ENCODE assay signal across 11 cellular contexts in genomic region chr22:23401111-23401909, GRCh38.
A peak's percentile ranks its signal among the peaks of the same experiment; 100 is the strongest.
DNase-seq lines count a peak whose midpoint lies in the region; ATAC-seq and TF ChIP-seq lines count a peak whose summit lies in the region.
"Had no signal": no experiment of that assay in that cellular context is flagged by ENCODE, and none has a peak within 500 bp of the region (broad histone marks: within the 10 kb centered on the region; RNA-seq: fewer than 3 reads in every experiment).

No MANE protein-coding gene starts in this region.

- H3K27me3 Mint-ChIP-seq in stimulated activated naive CD8-positive, alpha-beta T cell treated with anti-CD3 and anti-CD28 coated beads, Interleukin-15, amount 100 ng/mL, for 72 hours: no peaks in the 10 kb centered on the region
- H3K27me3 Mint-ChIP-seq in activated CD8-positive, alpha-beta memory T cell treated with anti-CD3 and anti-CD28 coated beads, Interleukin-2, amount 10 ng/mL, durations not matched to agents 7 days and 5 days: peaks cover 1% of the 10 kb centered on the region
- H3K27me3 Mint-ChIP-seq: stimulated activated naive CD8-positive, alpha-beta T cell treated with anti-CD3 and anti-CD28 coated beads, Interleukin-15, Interleukin-2, amounts not matched to agents 100 ng/mL and 50 ng/mL, for 24 hours had no signal

- H3K4me3 ChIP-seq in foreskin fibroblast (ENCODE audit: low read depth in 1 of 2, low read length in 2 of 2): no peak overlapping the region

- intact Hi-C loops in sciatic nerve (cut with DNase I): no loop called here

- DNase-seq in GM04504 (ENCODE audit: low read depth): peak; percentile 58
- peak; percentile 27 for DNase-seq in SW480 (ENCODE audit: low spot score)
- peak; percentile 32 to 81 for DNase-seq in foreskin fibroblast
- peak; percentile 54 for DNase-seq in sciatic nerve (ENCODE audit: low spot score)
- DNase-seq in stimulated activated naive CD8-positive, alpha-beta T cell treated with anti-CD3 and anti-CD28 coated beads, Interleukin-15, amount 100 ng/mL, for 72 hours: no peak
- no peak for DNase-seq in GM13976 (ENCODE audit: low spot score)
- no peak for DNase-seq in NCI-H345 treated with DMSO at 0.1 percent for 48 hours (lab: John Stamatoyannopoulos, UW; ENCODE audit: unreplicated experiment)
- DNase-seq in activated CD8-positive, alpha-beta memory T cell treated with anti-CD3 and anti-CD28 coated beads, Interleukin-2, amount 10 ng/mL, durations not matched to agents 7 days and 5 days: no peak
- DNase-seq: GDM1, NCI-H146 had no signal

- no peaks in the 10 kb centered on the region for H3K36me3 Mint-ChIP-seq in activated CD8-positive, alpha-beta memory T cell treated with anti-CD3 and anti-CD28 coated beads, Interleukin-2, amount 10 ng/mL, durations not matched to agents 7 days and 5 days

- in situ Hi-C loops in GM13976 (cut with MboI; ENCODE audit: low sequenced_read_pairs, unreplicated experiment): no loop called here

- ATAC-seq in sciatic nerve: no peak
- no peak for ATAC-seq in stimulated activated naive CD8-positive, alpha-beta T cell treated with anti-CD3 and anti-CD28 coated beads, Interleukin-15, amount 100 ng/mL, for 72 hours
- no peak for ATAC-seq in activated CD8-positive, alpha-beta memory T cell treated with anti-CD3 and anti-CD28 coated beads, Interleukin-2, amount 10 ng/mL, durations not matched to agents 7 days and 5 days

- H3K4me3 Mint-ChIP-seq in stimulated activated naive CD8-positive, alpha-beta T cell treated with anti-CD3 and anti-CD28 coated beads, Interleukin-15, amount 100 ng/mL, for 72 hours: no peak overlapping the region
- H3K4me3 Mint-ChIP-seq in activated CD8-positive, alpha-beta memory T cell treated with anti-CD3 and anti-CD28 coated beads, Interleukin-2, amount 10 ng/mL, durations not matched to agents 7 days and 5 days: no peak overlapping the region
- H3K4me3 Mint-ChIP-seq: stimulated activated naive CD8-positive, alpha-beta T cell treated with anti-CD3 and anti-CD28 coated beads, Interleukin-15, Interleukin-2, amounts not matched to agents 100 ng/mL and 50 ng/mL, for 24 hours had no signal

- no peaks in the 10 kb centered on the region for H3K9me3 Mint-ChIP-seq in stimulated activated naive CD8-positive, alpha-beta T cell treated with anti-CD3 and anti-CD28 coated beads, Interleukin-15, amount 100 ng/mL, for 72 hours
- no peaks in the 10 kb centered on the region for H3K9me3 Mint-ChIP-seq in activated CD8-positive, alpha-beta memory T cell treated with anti-CD3 and anti-CD28 coated beads, Interleukin-2, amount 10 ng/mL, durations not matched to agents 7 days and 5 days (ENCODE audit: low read depth)
- H3K9me3 Mint-ChIP-seq: stimulated activated naive CD8-positive, alpha-beta T cell treated with anti-CD3 and anti-CD28 coated beads, Interleukin-15, Interleukin-2, amounts not matched to agents 100 ng/mL and 50 ng/mL, for 24 hours had no signal

- CTCF ChIA-PET in activated CD8-positive, alpha-beta memory T cell treated with anti-CD3 and anti-CD28 coated beads, Interleukin-2, amount 10 ng/mL, durations not matched to agents 7 days and 5 days (lab: Charles Lee): no interaction called here

- no peaks in the 10 kb centered on the region for H3K4me1 Mint-ChIP-seq in stimulated activated naive CD8-positive, alpha-beta T cell treated with anti-CD3 and anti-CD28 coated beads, Interleukin-15, amount 100 ng/mL, for 72 hours
- H3K4me1 Mint-ChIP-seq in activated CD8-positive, alpha-beta memory T cell treated with anti-CD3 and anti-CD28 coated beads, Interleukin-2, amount 10 ng/mL, durations not matched to agents 7 days and 5 days: peaks cover 2% of the 10 kb centered on the region

- no peak overlapping the region for H3K27ac Mint-ChIP-seq in stimulated activated naive CD8-positive, alpha-beta T cell treated with anti-CD3 and anti-CD28 coated beads, Interleukin-15, amount 100 ng/mL, for 72 hours
- H3K27ac Mint-ChIP-seq in activated CD8-positive, alpha-beta memory T cell treated with anti-CD3 and anti-CD28 coated beads, Interleukin-2, amount 10 ng/mL, durations not matched to agents 7 days and 5 days: no peak overlapping the region
- H3K27ac Mint-ChIP-seq: stimulated activated naive CD8-positive, alpha-beta T cell treated with anti-CD3 and anti-CD28 coated beads, Interleukin-15, Interleukin-2, amounts not matched to agents 100 ng/mL and 50 ng/mL, for 24 hours had no signal

- TF ChIP-seq CTCF in foreskin fibroblast (IDR thresholded peaks at IDR 0.05; ENCODE audit: low read depth, low read length) (no peak), GM13976 (IDR thresholded peaks at IDR 0.05; ENCODE audit: borderline replicate concordance, control extremely low read depth, extremely low read depth, insufficient read depth, missing control alignments) (no peak)

Comparison
In these comparisons a context has a peak if more than half of its experiments do, and no peak if none do; other contexts are left out.
1. DNase-seq: peak in GM04504 (single experiment), SW480 (single experiment), foreskin fibroblast (2 of 2) and sciatic nerve (single experiment); none in stimulated activated naive CD8-positive, alpha-beta T cell treated with anti-CD3 and anti-CD28 coated beads, Interleukin-15, amount 100 ng/mL, for 72 hours (0 of 2), GM13976 (single experiment), NCI-H345 treated with DMSO at 0.1 percent for 48 hours (single experiment) and activated CD8-positive, alpha-beta memory T cell treated with anti-CD3 and anti-CD28 coated beads, Interleukin-2, amount 10 ng/mL, durations not matched to agents 7 days and 5 days (single experiment).